20 cellular contexts compared by ENCODE assay signal in the genomic region with DNA sequence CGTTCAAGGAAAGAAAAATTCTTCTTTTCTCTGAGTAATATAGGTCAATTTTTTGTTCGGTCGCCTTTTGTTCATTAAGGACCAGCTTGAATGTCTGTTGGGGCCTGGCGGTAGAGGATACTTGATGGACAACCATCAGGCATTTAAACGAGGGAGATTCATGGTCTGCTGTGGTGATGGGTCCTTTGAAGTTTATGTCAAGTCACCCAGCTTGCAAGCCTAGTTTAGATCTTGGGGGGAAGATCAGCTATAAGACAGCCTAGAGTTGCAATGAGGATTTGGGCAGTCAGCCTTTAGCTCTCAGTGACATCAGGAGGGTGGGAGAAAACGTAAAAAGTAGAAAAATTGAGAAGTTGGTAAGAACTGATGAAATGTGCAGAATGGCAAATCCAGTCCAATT.
"Had no signal": no experiment of that assay in that cellular context is flagged by ENCODE, and none has a peak within 500 bp of the region (broad histone marks: within the 10 kb centered on the region; RNA-seq: fewer than 3 reads in every experiment).

No MANE protein-coding gene starts in this region.

- H3K36me3 Mint-ChIP-seq: immature natural killer cell; naive thymus-derived CD4-positive, alpha-beta T cell; stimulated activated effector memory CD8-positive, alpha-beta T cell treated with anti-CD3 and anti-CD28 coated beads, Interleukin-12 subunit alpha, Interleukin-12 subunit beta, amount 100 ng/mL, for 72 hours had no signal

- H3K27ac Mint-ChIP-seq: endodermal cell; naive thymus-derived CD4-positive, alpha-beta T cell; stimulated activated effector memory CD8-positive, alpha-beta T cell treated with anti-CD3 and anti-CD28 coated beads, Interleukin-12 subunit alpha, Interleukin-12 subunit beta, amount 100 ng/mL, for 72 hours had no signal

- H3K4me3 Mint-ChIP-seq: endodermal cell; immature natural killer cell; naive thymus-derived CD4-positive, alpha-beta T cell; stimulated activated effector memory CD8-positive, alpha-beta T cell treated with anti-CD3 and anti-CD28 coated beads, Interleukin-12 subunit alpha, Interleukin-12 subunit beta, amount 100 ng/mL, for 72 hours had no signal

- H3K9me3 ChIP-seq: colonic mucosa, gastrocnemius medialis, left lung, neutrophil, psoas muscle, suprapubic skin, tibial nerve had no signal

- H3K36me3 ChIP-seq: colonic mucosa, gastrocnemius medialis, left lung, neutrophil, suprapubic skin, tibial nerve had no signal

- H3K27ac ChIP-seq: colonic mucosa, neutrophil, psoas muscle, suprapubic skin had no signal

- DNase-seq: caudate nucleus; colonic mucosa; effector CD4-positive, alpha-beta T cell; endodermal cell; erythroblast; gastrocnemius medialis; glutamatergic neuron; immature natural killer cell; left lung; mesendoderm; naive thymus-derived CD4-positive, alpha-beta T cell; psoas muscle; retina; stimulated activated CD4-positive, alpha-beta T cell treated with anti-CD3 and anti-CD28 coated beads, Interleukin-4, amount 100 ng/mL, for 1 hour; stimulated activated CD8-positive, alpha-beta memory T cell treated with anti-CD3 and anti-CD28 coated beads, Interleukin-4, amount 100 ng/mL, for 48 hours; stimulated activated naive CD8-positive, alpha-beta T cell treated with anti-CD3 and anti-CD28 coated beads, Interleukin-15, Interleukin-2, amounts not matched to agents 100 U/mL and 50 U/mL, for 24 hours had no signal

- H3K4me3 ChIP-seq: colonic mucosa, gastrocnemius medialis, left lung, psoas muscle, suprapubic skin, tibial nerve had no signal

- H3K27me3 ChIP-seq: colonic mucosa, gastrocnemius medialis, left lung, suprapubic skin, tibial nerve had no signal

- H3K9me3 Mint-ChIP-seq: endodermal cell; immature natural killer cell; naive thymus-derived CD4-positive, alpha-beta T cell; stimulated activated effector memory CD8-positive, alpha-beta T cell treated with anti-CD3 and anti-CD28 coated beads, Interleukin-12 subunit alpha, Interleukin-12 subunit beta, amount 100 ng/mL, for 72 hours had no signal

- ATAC-seq: gastrocnemius medialis; naive thymus-derived CD4-positive, alpha-beta T cell; psoas muscle; stimulated activated effector memory CD8-positive, alpha-beta T cell treated with anti-CD3 and anti-CD28 coated beads, Interleukin-12 subunit alpha, Interleukin-12 subunit beta, amount 100 ng/mL, for 72 hours; stimulated activated naive CD8-positive, alpha-beta T cell treated with anti-CD3 and anti-CD28 coated beads, Interleukin-15, Interleukin-2, amounts not matched to agents 100 U/mL and 50 U/mL, for 24 hours had no signal

- H3K4me1 ChIP-seq: colonic mucosa, gastrocnemius medialis, left lung, psoas muscle, tibial nerve had no signal
